ENCODE assay signal across 17 cellular contexts in genomic region chr16:18841833-18842525, GRCh38.
"Had no signal": no experiment of that assay in that cellular context is flagged by ENCODE, and none has a peak within 500 bp of the region (broad histone marks: within the 10 kb centered on the region; RNA-seq: fewer than 3 reads in every experiment).

No MANE protein-coding gene starts in this region.

- H3K27me3 Mint-ChIP-seq: activated B cell treated with CpG ODN at 0.5 μM for 24 hours; activated naive CD8-positive, alpha-beta T cell treated with anti-CD3 and anti-CD28 coated beads for 36 hours; naive thymus-derived CD4-positive, alpha-beta T cell; stimulated activated memory B cell treated with anti-CD40 and anti-IgM and Interleukin-4, amounts not matched to agents 10 μg/mL and 1 μg/mL and 100 μg/mL, for 72 hours had no signal

- ATAC-seq: activated T-cell treated with anti-CD3 and anti-CD28 coated beads, Interleukin-2, amount 50 U/mL, for 72 hours; gastrocnemius medialis; heart right ventricle; naive thymus-derived CD4-positive, alpha-beta T cell; stimulated activated memory B cell treated with anti-CD40 and anti-IgM and Interleukin-4, amounts not matched to agents 10 μg/mL and 1 μg/mL and 100 μg/mL, for 72 hours had no signal

- H3K9me3 Mint-ChIP-seq: activated B cell treated with CpG ODN at 0.5 μM for 24 hours; activated naive CD8-positive, alpha-beta T cell treated with anti-CD3 and anti-CD28 coated beads for 36 hours; activated T-cell treated with anti-CD3 and anti-CD28 coated beads, Interleukin-2, amount 50 U/mL, for 72 hours; naive thymus-derived CD4-positive, alpha-beta T cell; stimulated activated memory B cell treated with anti-CD40 and anti-IgM and Interleukin-4, amounts not matched to agents 10 μg/mL and 1 μg/mL and 100 μg/mL, for 72 hours; T-helper 2 cell treated with Interferon-gamma antibody and Interleukin-4, amounts not matched to agents 5 μg/mL and 100 μg/mL, for 36 hours had no signal

- H3K4me3 Mint-ChIP-seq: activated B cell treated with CpG ODN at 0.5 μM for 24 hours; activated naive CD8-positive, alpha-beta T cell treated with anti-CD3 and anti-CD28 coated beads for 36 hours; activated T-cell treated with anti-CD3 and anti-CD28 coated beads, Interleukin-2, amount 50 U/mL, for 72 hours; naive thymus-derived CD4-positive, alpha-beta T cell; stimulated activated memory B cell treated with anti-CD40 and anti-IgM and Interleukin-4, amounts not matched to agents 10 μg/mL and 1 μg/mL and 100 μg/mL, for 72 hours; T-helper 2 cell treated with Interferon-gamma antibody and Interleukin-4, amounts not matched to agents 5 μg/mL and 100 μg/mL, for 36 hours had no signal

- DNase-seq: activated B cell treated with CpG ODN at 0.5 μM for 24 hours; activated CD4-positive, alpha-beta T cell treated with anti-CD3 and anti-CD28 coated beads for 4 hours; activated CD8-positive, alpha-beta memory T cell treated with anti-CD3 and anti-CD28 coated beads, Interleukin-2, amount 50 U/mL, for 4 hours; activated gamma-delta T cell; activated naive CD8-positive, alpha-beta T cell treated with anti-CD3 and anti-CD28 coated beads for 36 hours; activated T-cell treated with anti-CD3 and anti-CD28 coated beads, Interleukin-2, amount 50 U/mL, for 72 hours; amygdala; gastrocnemius medialis; heart right ventricle; mesendoderm; naive thymus-derived CD4-positive, alpha-beta T cell; ovary; sigmoid colon; stimulated activated CD4-positive, alpha-beta T cell treated with anti-CD3 and anti-CD28 coated beads, Interleukin-4, amount 100 ng/mL, for 24 hours; SW 1271 had no signal

- H3K4me1 Mint-ChIP-seq: activated B cell treated with CpG ODN at 0.5 μM for 24 hours; stimulated activated memory B cell treated with anti-CD40 and anti-IgM and Interleukin-4, amounts not matched to agents 10 μg/mL and 1 μg/mL and 100 μg/mL, for 72 hours had no signal

- H3K27ac Mint-ChIP-seq: activated B cell treated with CpG ODN at 0.5 μM for 24 hours; stimulated activated memory B cell treated with anti-CD40 and anti-IgM and Interleukin-4, amounts not matched to agents 10 μg/mL and 1 μg/mL and 100 μg/mL, for 72 hours; T-helper 2 cell treated with Interferon-gamma antibody and Interleukin-4, amounts not matched to agents 5 μg/mL and 100 μg/mL, for 36 hours had no signal
